In genomic region chr2:204365778-204366177, GRCh38 we compare ENCODE assay signal across 12 cellular contexts.
"Had no signal": no experiment of that assay in that cellular context is flagged by ENCODE, and none has a peak within 500 bp of the region (broad histone marks: within the 10 kb centered on the region; RNA-seq: fewer than 3 reads in every experiment).

No MANE protein-coding gene starts in this region.

- ATAC-seq: activated naive CD8-positive, alpha-beta T cell treated with anti-CD3 and anti-CD28 coated beads, Interleukin-2, amount 50 U/mL, for 24 hours had no signal

- DNase-seq: activated CD4-positive, CD25-positive, alpha-beta regulatory T cell; activated naive CD4-positive, alpha-beta T cell treated with anti-CD3 and anti-CD28 coated beads for 36 hours; activated naive CD8-positive, alpha-beta T cell treated with anti-CD3 and anti-CD28 coated beads, Interleukin-2, amount 50 U/mL, for 24 hours; aorta; dorsolateral prefrontal cortex; endodermal cell; immature natural killer cell; midbrain; naive B cell; stimulated activated CD4-positive, alpha-beta T cell treated with anti-CD3 and anti-CD28 coated beads, Interleukin-2, amount 100 ng/mL, for 48 hours; stimulated activated naive CD4-positive, alpha-beta T cell treated with Interleukin-2 at 50 U/mL for 16 hours; transverse colon had no signal
